Comparison of ENCODE assay signal across 1 cellular context in genomic region chr19:44903602-44904425, GRCh38.
A peak's percentile ranks its signal among the peaks of the same experiment; 100 is the strongest.
TF ChIP-seq lines count a peak whose summit lies in the region.

No MANE protein-coding gene starts in this region.

TF ChIP-seq in HepG2, 621 proteins besides CTCF, POLR2A, EP300 and RAD21 (continued from another document and continues in another):
- TF ChIP-seq ZNF609 (CRISPR knock-in tag; IDR thresholded peaks at IDR 0.05; ENCODE audit: borderline replicate concordance), result peak; percentile 83; the same call in 1 of the 2 replicates
- TF ChIP-seq BORCS8-MEF2B (CRISPR knock-in tag; IDR thresholded peaks at IDR 0.05), result peak; percentile 76
- no peak for TF ChIP-seq ZFYVE20 (CRISPR knock-in tag; IDR thresholded peaks at IDR 0.05; ENCODE audit: borderline replicate concordance, low read depth)
- peak; percentile 57; the same call in 1 of the 2 replicates for TF ChIP-seq SNAPC4 (CRISPR knock-in tag; IDR thresholded peaks at IDR 0.05)
- TF ChIP-seq THYN1 (CRISPR knock-in tag; IDR thresholded peaks at IDR 0.05; ENCODE audit: borderline replicate concordance, low read depth), result no peak
- TF ChIP-seq IRF2 (CRISPR knock-in tag; IDR thresholded peaks at IDR 0.05), result peak; percentile 55
- no peak for TF ChIP-seq POLR2AphosphoS2 (IDR thresholded peaks at IDR 0.05; ENCODE audit: low read depth, low read length)
- TF ChIP-seq CEBPB (IDR thresholded peaks at IDR 0.05; ENCODE audit: borderline replicate concordance, low read depth, low read length), result no peak
- no peak; the same call in 1 of the 2 replicates for TF ChIP-seq STAT5B (CRISPR knock-in tag; IDR thresholded peaks at IDR 0.05)
- TF ChIP-seq SNAPC5 (CRISPR knock-in tag; IDR thresholded peaks at IDR 0.05; ENCODE audit: borderline replicate concordance), result peak; percentile 85; the same call in 1 of the 2 replicates
- TF ChIP-seq SIX4 (CRISPR knock-in tag; IDR thresholded peaks at IDR 0.05), result no peak
- TF ChIP-seq ZSCAN12 (CRISPR knock-in tag; IDR thresholded peaks at IDR 0.05), result no peak
- 0 out of 2 replicates have a peak, but pooled peaks have one; percentile 31 for TF ChIP-seq ZNF337 (CRISPR knock-in tag; IDR thresholded peaks at IDR 0.05; ENCODE audit: borderline replicate concordance, low read depth)
- peak; percentile 78; the same call in 1 of the 2 replicates for TF ChIP-seq CCDC6 (CRISPR knock-in tag; IDR thresholded peaks at IDR 0.05)
- no peak for TF ChIP-seq SMARCC2 (IDR thresholded peaks at IDR 0.05)
- peak; percentile 62; the same call in 1 of the 2 replicates for TF ChIP-seq PHF21A (CRISPR knock-in tag; IDR thresholded peaks at IDR 0.05)
- no peak for TF ChIP-seq NFE2L1 (CRISPR knock-in tag; IDR thresholded peaks at IDR 0.05; ENCODE audit: borderline replicate concordance)
- TF ChIP-seq ZNF646 (CRISPR knock-in tag; IDR thresholded peaks at IDR 0.05), result no peak
- TF ChIP-seq ZNF644 (CRISPR knock-in tag; IDR thresholded peaks at IDR 0.05; ENCODE audit: low read depth), result no peak; the same call in 1 of the 2 replicates
- no peak for TF ChIP-seq ZNF776 (CRISPR knock-in tag; IDR thresholded peaks at IDR 0.05)
- peak; percentile 96 for TF ChIP-seq RXRA (CRISPR knock-in tag; IDR thresholded peaks at IDR 0.05)
- no peak for TF ChIP-seq NFAT5 (CRISPR knock-in tag; IDR thresholded peaks at IDR 0.05)
- no peak for TF ChIP-seq THAP7 (CRISPR knock-in tag; IDR thresholded peaks at IDR 0.05)
